8 cellular contexts compared by ENCODE assay signal in genomic region chr22:38505595-38506117, GRCh38. TPM values are rescaled to one million over a fixed set of nuclear protein-coding genes. Genes with fewer than 3 reads are reported as not detected.
DNase-seq lines count a peak whose midpoint lies in the region; ATAC-seq and TF ChIP-seq lines count a peak whose summit lies in the region.

No MANE protein-coding gene starts in this region.

- H3K4me3 Mint-ChIP-seq in endodermal cell (peak overlapping the region; percentile 99), mesothelial cell of epicardium (peak overlapping the region; percentile 100)

- ATAC-seq in GM21723 (IDR thresholded peaks at IDR 0.05; ENCODE audit: unreplicated experiment), result peak; percentile 27

- H3K9ac ChIP-seq in Karpas-422 (ENCODE audit: low read length) (peak overlapping the region; percentile 99), endodermal cell (ENCODE audit: extremely low read depth, low read length, poor library complexity, severe bottlenecking) (peak overlapping the region; percentile 100)

- peaks cover 31% of the 10 kb centered on the region for H4K20me1 ChIP-seq in Karpas-422 (ENCODE audit: insufficient read depth, low read depth, low read length)

- H3K9me3 Mint-ChIP-seq in endodermal cell, result no peaks in the 10 kb centered on the region
- no peaks in the 10 kb centered on the region for H3K9me3 Mint-ChIP-seq in mesothelial cell of epicardium

- H3K4me1 ChIP-seq in Karpas-422 (ENCODE audit: low read length), result peaks cover 38% of the 10 kb centered on the region
- H3K4me1 ChIP-seq in endodermal cell (ENCODE audit: control insufficient read depth, insufficient read depth, low read length), result peaks cover 3% of the 10 kb centered on the region

- H3K36me3 ChIP-seq in Karpas-422 (ENCODE audit: insufficient read depth, low read length) (peaks cover 41% of the 10 kb centered on the region), endodermal cell (ENCODE audit: control insufficient read depth, insufficient read depth, low read length) (peaks cover 38% of the 10 kb centered on the region)

- H3K36me3 Mint-ChIP-seq in endodermal cell (ENCODE audit: low read depth) (peaks cover 47% of the 10 kb centered on the region), mesothelial cell of epicardium (peaks cover 16% of the 10 kb centered on the region)

- H3K27ac ChIP-seq in Karpas-422 (ENCODE audit: low read length) (peak overlapping the region; percentile 91), endodermal cell (ENCODE audit: low read depth, low read length) (peak overlapping the region; percentile 99)

- H3K9me3 ChIP-seq in Karpas-422 (ENCODE audit: low read length), result no peaks in the 10 kb centered on the region
- no peaks in the 10 kb centered on the region for H3K9me3 ChIP-seq in endodermal cell (ENCODE audit: control insufficient read depth, low read length)

- H3K27ac Mint-ChIP-seq in endodermal cell (peak overlapping the region; percentile 100), mesothelial cell of epicardium (peak overlapping the region; percentile 100)

- H3K9me2 ChIP-seq in Karpas-422 (replicated peaks; ENCODE audit: insufficient read depth, low read length), result no peaks in the 10 kb centered on the region

- H2AFZ ChIP-seq in Karpas-422 (ENCODE audit: low read length), result no peak overlapping the region

- H3K4me1 Mint-ChIP-seq in endodermal cell (peaks cover 27% of the 10 kb centered on the region), mesothelial cell of epicardium (peaks cover 41% of the 10 kb centered on the region)

- H3K4me3 ChIP-seq in Karpas-422 (ENCODE audit: low read length) (peak overlapping the region; percentile 79), endodermal cell (ENCODE audit: low read length) (peak overlapping the region; percentile 93)

- DNase-seq in GM04504 (ENCODE audit: low read depth) (peak; percentile 62), Karpas-422 (peak; percentile 72), endodermal cell (no peak), mesothelial cell of epicardium (ENCODE audit: low spot score in 2 of 2, unreplicated experiment in 2 of 2) (peak in 1 of 2 experiments; percentile 53), GDM1 (lab: John Stamatoyannopoulos, UW) (no peak)
- peak; percentile 56 to 66 for DNase-seq in activated CD4-positive, alpha-beta T cell treated with anti-CD3 and anti-CD28 coated beads, Interleukin-2, amount 50 U/mL, for 48 hours
- DNase-seq in stimulated activated CD8-positive, alpha-beta memory T cell treated with anti-CD3 and anti-CD28 coated beads, Interleukin-2, amount 100 ng/mL, for 1 hour (ENCODE audit: low read depth in 2 of 2), result peak; percentile 20 to 50

- WGBS in endodermal cell (ENCODE audit: insufficient coverage in 1 of 2, insufficient read length in 1 of 2), 2 experiments, result 0 to 3% methylated on average over 13 to 62 of the region's 63 CpGs

- H3K27me3 ChIP-seq in Karpas-422 (ENCODE audit: low read length), result no peaks in the 10 kb centered on the region
- no peaks in the 10 kb centered on the region for H3K27me3 ChIP-seq in endodermal cell (ENCODE audit: control insufficient read depth, insufficient read depth, low read length, poor library complexity, severe bottlenecking)

- TF ChIP-seq CTCF in endodermal cell (conservative IDR thresholded peaks at IDR 0.05), result no peak
- TF ChIP-seq CTCF in mesothelial cell of epicardium (IDR thresholded peaks at IDR 0.05; ENCODE audit: unreplicated experiment), result no peak

- H3K4me2 ChIP-seq in Karpas-422 (ENCODE audit: low read depth, low read length, poor library complexity, severe bottlenecking), result peak overlapping the region; percentile 84

- H3K27me3 Mint-ChIP-seq in endodermal cell (ENCODE audit: insufficient read depth) (no peaks in the 10 kb centered on the region), mesothelial cell of epicardium (ENCODE audit: low read depth) (no peaks in the 10 kb centered on the region)

- peaks cover 53% of the 10 kb centered on the region for H3K79me2 ChIP-seq in Karpas-422 (ENCODE audit: low read length)

RNA-seq across cellular contexts. Expression of gene DDX17, which starts 0.5 kb away (rescaled TPM):
- 465 and 736 TPM in 2 replicates for total RNA-seq in Karpas-422 (2014; rRNA removed; shearing (Covaris generic); ENCODE audit: low replicate concordance)
- total RNA-seq in endodermal cell, result 100 to 1,000 TPM; 507 to 621 TPM
- 386 TPM for polyA plus RNA-seq in endodermal cell (2013, experiment 1 of 2)
- polyA plus RNA-seq in endodermal cell (2013, experiment 2 of 2), result 344 TPM
- total RNA-seq in mesothelial cell of epicardium, result 694 to 717 TPM (median 708 TPM) in 3 replicates

RNA-seq across cellular contexts. Expression of gene KDELR3, which starts 37.8 kb away (rescaled TPM):
- not detected in 2 replicates for total RNA-seq in Karpas-422 (2014; rRNA removed; shearing (Covaris generic); ENCODE audit: low replicate concordance)
- 10 to 100 TPM; 11.4 to 14.9 TPM for total RNA-seq in endodermal cell
- 14.6 TPM for polyA plus RNA-seq in endodermal cell (2013, experiment 1 of 2)
- polyA plus RNA-seq in endodermal cell (2013, experiment 2 of 2), result 14.8 TPM
- 14.5 to 15.6 TPM (median 14.6 TPM) in 3 replicates for total RNA-seq in mesothelial cell of epicardium

RNA-seq across cellular contexts. Expression of gene KCNJ4, which starts 50.7 kb away (rescaled TPM):
- not detected in 2 replicates for total RNA-seq in Karpas-422 (2014; rRNA removed; shearing (Covaris generic); ENCODE audit: low replicate concordance)
- total RNA-seq in endodermal cell, result 1 to 10 TPM in 1 of 2 donors, under 1 TPM in 1; 0.37 to 1.4 TPM
- 5.8 TPM for polyA plus RNA-seq in endodermal cell (2013, experiment 1 of 2)
- polyA plus RNA-seq in endodermal cell (2013, experiment 2 of 2), result 6.0 TPM
- total RNA-seq in mesothelial cell of epicardium, result 2.5 to 2.8 TPM (median 2.6 TPM) in 3 replicates

Comparison
In these comparisons a context has a peak if more than half of its experiments do, and no peak if none do; other contexts are left out.
1. DNase-seq: peak in GM04504 (single experiment), Karpas-422 (single experiment), activated CD4-positive, alpha-beta T cell treated with anti-CD3 and anti-CD28 coated beads, Interleukin-2, amount 50 U/mL, for 48 hours (2 of 2) and stimulated activated CD8-positive, alpha-beta memory T cell treated with anti-CD3 and anti-CD28 coated beads, Interleukin-2, amount 100 ng/mL, for 1 hour (2 of 2); none in endodermal cell (single experiment) and GDM1 (single experiment).
2. RNA of gene KDELR3, which starts 37.8 kb away (total RNA-seq): 11.4 to 14.9 TPM in endodermal cell and 14.5 to 15.6 TPM in mesothelial cell of epicardium; not detected in Karpas-422; every median in the first group is over 10 times any median in the second.